8 cellular contexts compared by ENCODE assay signal in genomic region chr6:26223677-26224546, GRCh38.
DNase-seq lines count a peak whose midpoint lies in the region; ATAC-seq and TF ChIP-seq lines count a peak whose summit lies in the region.

No MANE protein-coding gene starts in this region.

- H3K27me3 ChIP-seq in CD8-positive, alpha-beta T cell (ENCODE audit: insufficient read depth, low read length): no peaks in the 10 kb centered on the region

- POLR2A ChIA-PET in CD8-positive, alpha-beta T cell (lab: Charles Lee): interaction anchor here (0.6 to 7.6 kb wide), 26 partner anchors 8 to 1648 kb away, joined by 3 to 192 read pairs (median 4); a partner anchor contains a TSS

- no peak for TF ChIP-seq CTCF in CD8-positive, alpha-beta T cell (IDR thresholded peaks at IDR 0.05)
- no peak for TF ChIP-seq CTCF in omental fat pad (IDR thresholded peaks at IDR 0.05)

- peak overlapping the region; percentile 76 for H3K27ac ChIP-seq in CD8-positive, alpha-beta T cell (ENCODE audit: low read depth, low read length)

- peak; percentile 85 for ATAC-seq in CD8-positive, alpha-beta T cell
- ATAC-seq in GM19438 (IDR thresholded peaks at IDR 0.05; ENCODE audit: low read depth, unreplicated experiment) (peak; percentile 80), HG03571 (IDR thresholded peaks at IDR 0.05; ENCODE audit: unreplicated experiment) (peak; percentile 66), omental fat pad (ENCODE audit: low FRiP score) (peak; percentile 84)

- H3K4me1 Mint-ChIP-seq in CD8-positive, alpha-beta T cell (ENCODE audit: low read depth): peaks cover 24% of the 10 kb centered on the region
- peaks cover 7% of the 10 kb centered on the region for H3K4me1 Mint-ChIP-seq in activated naive CD4-positive, alpha-beta T cell treated with anti-CD3 and anti-CD28 coated beads for 36 hours (ENCODE audit: low read depth)

- intact Hi-C loops in CD8-positive, alpha-beta T cell (cut with DNase I, micrococcal nuclease): loop anchor here (1.0 to 2.0 kb wide), 6 partner anchors 8 to 47 kb away; a partner anchor contains a TSS
- intact Hi-C loops in activated naive CD4-positive, alpha-beta T cell treated with anti-CD3 and anti-CD28 coated beads for 36 hours (cut with micrococcal nuclease): loop anchor here (1.0 kb wide), 2 partner anchors 8 to 9 kb away; a partner anchor contains a TSS

- no peaks in the 10 kb centered on the region for H3K36me3 ChIP-seq in CD8-positive, alpha-beta T cell (ENCODE audit: insufficient read depth, low read length)

- H3K9me3 ChIP-seq in CD8-positive, alpha-beta T cell (ENCODE audit: low read length): no peaks in the 10 kb centered on the region

- H3K4me3 ChIP-seq in CD8-positive, alpha-beta T cell (ENCODE audit: low read depth, low read length): peak overlapping the region; percentile 64

- CTCF ChIA-PET in CD8-positive, alpha-beta T cell (lab: Charles Lee): interaction anchor here (1.1 to 1.7 kb wide), 4 partner anchors 10 to 49 kb away, joined by 3 to 7 read pairs (median 4); a partner anchor contains a TSS
- CTCF ChIA-PET in activated naive CD4-positive, alpha-beta T cell treated with anti-CD3 and anti-CD28 coated beads for 36 hours (lab: Charles Lee): interaction anchor here (0.5 kb wide), 1 partner anchor 25 kb away, joined by 6 read pairs; no protein-coding TSS in a partner anchor

- peaks cover 20% of the 10 kb centered on the region for H3K4me1 ChIP-seq in CD8-positive, alpha-beta T cell (ENCODE audit: insufficient read depth, low read length)

- peak in 6 of 7 experiments; percentile 42 to 77 (median 63) for DNase-seq in CD8-positive, alpha-beta T cell
- peak; percentile 56 for DNase-seq in OCI-M2 (lab: John Stamatoyannopoulos, UW; ENCODE audit: unreplicated experiment)
- peak; percentile 75 for DNase-seq in activated naive CD4-positive, alpha-beta T cell treated with anti-CD3 and anti-CD28 coated beads for 36 hours
- peak; percentile 82 for DNase-seq in globus pallidus (ENCODE audit: low spot score)
- DNase-seq in omental fat pad (ENCODE audit: low spot score): no peak
- DNase-seq in iPS-NIHi7 (ENCODE audit: extremely low spot score): no peak

- no peaks in the 10 kb centered on the region for H3K9me3 Mint-ChIP-seq in CD8-positive, alpha-beta T cell
- no peaks in the 10 kb centered on the region for H3K9me3 Mint-ChIP-seq in activated naive CD4-positive, alpha-beta T cell treated with anti-CD3 and anti-CD28 coated beads for 36 hours

- H3K36me3 Mint-ChIP-seq in CD8-positive, alpha-beta T cell: no peaks in the 10 kb centered on the region
- H3K36me3 Mint-ChIP-seq in activated naive CD4-positive, alpha-beta T cell treated with anti-CD3 and anti-CD28 coated beads for 36 hours (ENCODE audit: low read depth): no peaks in the 10 kb centered on the region

- no peaks in the 10 kb centered on the region for H3K27me3 Mint-ChIP-seq in CD8-positive, alpha-beta T cell (ENCODE audit: low read depth)
- H3K27me3 Mint-ChIP-seq in activated naive CD4-positive, alpha-beta T cell treated with anti-CD3 and anti-CD28 coated beads for 36 hours (ENCODE audit: low read depth): no peaks in the 10 kb centered on the region

- no peak overlapping the region for H3K27ac Mint-ChIP-seq in CD8-positive, alpha-beta T cell
- H3K27ac Mint-ChIP-seq in activated naive CD4-positive, alpha-beta T cell treated with anti-CD3 and anti-CD28 coated beads for 36 hours: no peak overlapping the region

- H3K4me3 Mint-ChIP-seq in CD8-positive, alpha-beta T cell: no peak overlapping the region
- H3K4me3 Mint-ChIP-seq in activated naive CD4-positive, alpha-beta T cell treated with anti-CD3 and anti-CD28 coated beads for 36 hours: no peak overlapping the region

Comparison
In these comparisons a context has a peak if more than half of its experiments do, and no peak if none do; other contexts are left out.
1. DNase-seq: peak in CD8-positive, alpha-beta T cell (6 of 7), OCI-M2 (single experiment), activated naive CD4-positive, alpha-beta T cell treated with anti-CD3 and anti-CD28 coated beads for 36 hours (single experiment) and globus pallidus (single experiment); none in omental fat pad (single experiment) and iPS-NIHi7 (single experiment).
2. Peak in every context shown above with its lines, with median percentiles within 50 percentile points of each other: ATAC-seq.